ENCODE assay signal across 14 cellular contexts in the genomic region with DNA sequence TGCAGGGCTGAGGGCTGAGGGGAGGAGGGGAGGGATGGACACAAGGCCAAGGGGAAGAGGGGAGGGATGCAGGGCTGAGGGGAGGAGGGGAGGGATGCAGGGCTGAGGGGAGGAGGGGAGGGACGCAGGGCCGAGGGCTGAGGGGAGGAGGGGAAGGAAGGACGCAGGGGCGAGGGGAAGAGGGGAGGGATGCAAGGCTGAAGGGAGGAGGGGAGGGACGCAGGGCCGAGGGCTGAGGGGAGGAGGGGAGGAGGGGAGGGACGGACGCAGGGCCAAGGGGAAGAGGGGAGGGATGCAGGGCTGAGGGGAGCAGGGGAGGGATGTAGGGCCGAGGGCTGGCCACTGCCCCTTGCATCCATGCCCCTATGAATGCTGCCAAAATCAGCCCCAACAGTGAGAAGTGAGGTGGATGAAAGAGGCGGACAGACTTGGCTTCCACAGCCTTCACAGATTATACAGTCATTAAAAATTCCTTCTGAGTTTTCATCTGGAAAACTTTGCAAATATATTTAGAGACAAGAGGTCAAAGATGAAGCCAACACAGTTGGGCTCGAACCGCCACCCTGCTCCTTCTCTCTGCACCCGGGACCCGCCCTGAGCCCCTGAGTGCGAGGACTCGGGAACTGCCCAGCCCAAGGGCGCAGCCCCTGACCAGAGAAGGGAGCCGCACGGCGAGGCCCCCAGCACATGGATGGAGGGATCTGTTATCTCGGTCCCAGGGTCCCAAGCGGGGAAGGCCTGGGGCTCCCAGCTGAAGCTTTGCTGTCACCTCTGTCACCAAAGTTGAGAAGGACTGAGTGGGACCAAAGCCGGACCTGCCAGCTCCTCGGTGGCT.
DNase-seq lines count a peak whose midpoint lies in the region; ATAC-seq, FAIRE-seq and TF ChIP-seq lines count a peak whose summit lies in the region.
"Had no signal": no experiment of that assay in that cellular context is flagged by ENCODE, and none has a peak within 500 bp of the region (broad histone marks: within the 10 kb centered on the region; RNA-seq: fewer than 3 reads in every experiment).

No MANE protein-coding gene starts in this region.

- H3K27me3 ChIP-seq in esophagus muscularis mucosa = no peaks in the 10 kb centered on the region
- no peaks in the 10 kb centered on the region for H3K27me3 ChIP-seq in neural progenitor cell
- H3K27me3 ChIP-seq in tibial artery = no peaks in the 10 kb centered on the region
- no peaks in the 10 kb centered on the region for H3K27me3 ChIP-seq in small intestine (ENCODE audit: control insufficient read depth in 2 of 2, insufficient read depth in 2 of 2, low read length in 2 of 2)
- H3K27me3 ChIP-seq: foreskin keratinocyte had no signal

- no peak overlapping the region for H2AFZ ChIP-seq in neural progenitor cell (replicated peaks)

- no peak overlapping the region for H3K9ac ChIP-seq in neural progenitor cell

- H3K4me3 ChIP-seq in esophagus muscularis mucosa (no peak overlapping the region), neural progenitor cell (no peak overlapping the region), tibial artery (no peak overlapping the region), small intestine (ENCODE audit: low read depth in 1 of 2, low read length in 2 of 2) (no peak overlapping the region)

- no peak for TF ChIP-seq CTCF in VCaP (conservative IDR thresholded peaks at IDR 0.05)
- TF ChIP-seq CTCF in esophagus muscularis mucosa (IDR thresholded peaks at IDR 0.05) = no peak
- no peak for TF ChIP-seq CTCF in neural progenitor cell (IDR thresholded peaks at IDR 0.05)
- no peak for TF ChIP-seq CTCF in tibial artery (IDR thresholded peaks at IDR 0.05)
- no peak for TF ChIP-seq CTCF in activated CD8-positive, alpha-beta T cell treated with anti-CD3 and anti-CD28 coated beads for 36 hours (IDR thresholded peaks at IDR 0.05)

- DNase-seq in esophagus muscularis mucosa (ENCODE audit: extremely low spot score) = no peak
- DNase-seq in neural progenitor cell (ENCODE audit: low spot score) = no peak
- DNase-seq in tibial artery = no peak
- DNase-seq in small intestine = no peak
- DNase-seq in activated CD8-positive, alpha-beta T cell treated with anti-CD3 and anti-CD28 coated beads for 36 hours = no peak
- no peak for DNase-seq in stimulated activated CD4-positive, alpha-beta T cell treated with anti-CD3 and anti-CD28 coated beads, Interleukin-15, amount 100 ng/mL, for 24 hours
- DNase-seq: activated naive CD4-positive, alpha-beta T cell treated with anti-CD3 and anti-CD28 coated beads, Interleukin-2, amount 50 U/mL, for 16 hours; NCI-H1105; stimulated activated CD4-positive, alpha-beta T cell treated with anti-CD3 and anti-CD28 coated beads, Interleukin-2, amount 100 ng/mL, for 48 hours had no signal

- no peak overlapping the region for H3K27ac Mint-ChIP-seq in neural progenitor cell
- H3K27ac Mint-ChIP-seq in activated CD8-positive, alpha-beta T cell treated with anti-CD3 and anti-CD28 coated beads for 36 hours = no peak overlapping the region
- H3K27ac Mint-ChIP-seq: IgD-negative memory B cell; stimulated activated effector memory CD8-positive, alpha-beta T cell treated with anti-CD3 and anti-CD28 coated beads, Interleukin-12 subunit alpha, Interleukin-12 subunit beta, amount 100 ng/mL, for 72 hours had no signal

- no peak for TF ChIP-seq EP300 in esophagus muscularis mucosa (IDR thresholded peaks at IDR 0.05)

- H4K20me1 ChIP-seq in neural progenitor cell (ENCODE audit: low read depth) = peaks cover 77% of the 10 kb centered on the region

- intact Hi-C loops in esophagus muscularis mucosa (cut with DNase I) (loop anchor here (10.0 kb wide), 1 partner anchor 61 kb away; a partner anchor contains a TSS), tibial artery (cut with DNase I; ENCODE audit: low total_unique reads) (no loop called here)
- intact Hi-C loops in activated CD8-positive, alpha-beta T cell treated with anti-CD3 and anti-CD28 coated beads for 36 hours (cut with micrococcal nuclease) = no loop called here

- H3K9me3 Mint-ChIP-seq in neural progenitor cell = no peaks in the 10 kb centered on the region
- no peaks in the 10 kb centered on the region for H3K9me3 Mint-ChIP-seq in activated CD8-positive, alpha-beta T cell treated with anti-CD3 and anti-CD28 coated beads for 36 hours
- H3K9me3 Mint-ChIP-seq: stimulated activated effector memory CD8-positive, alpha-beta T cell treated with anti-CD3 and anti-CD28 coated beads, Interleukin-12 subunit alpha, Interleukin-12 subunit beta, amount 100 ng/mL, for 72 hours had no signal

- no peaks in the 10 kb centered on the region for H3K9me3 ChIP-seq in esophagus muscularis mucosa
- no peaks in the 10 kb centered on the region for H3K9me3 ChIP-seq in neural progenitor cell (ENCODE audit: low read depth)
- H3K9me3 ChIP-seq in tibial artery = no peaks in the 10 kb centered on the region
- no peaks in the 10 kb centered on the region for H3K9me3 ChIP-seq in small intestine (ENCODE audit: control insufficient read depth, low read depth)

- H3K4me1 ChIP-seq in esophagus muscularis mucosa = peaks cover 58 to 97% (median 79%) of the 10 kb centered on the region in 4 donors
- H3K4me1 ChIP-seq in neural progenitor cell = peaks cover 47% of the 10 kb centered on the region
- peaks cover 0 to 70% (median 38%) of the 10 kb centered on the region in 4 donors for H3K4me1 ChIP-seq in tibial artery
- H3K4me1 ChIP-seq in small intestine (ENCODE audit: control insufficient read depth in 2 of 2, insufficient read depth in 1 of 2, low read depth in 1 of 2, low read length in 1 of 2) = no peaks in the 10 kb centered on the region
- H3K4me1 ChIP-seq: foreskin keratinocyte had no signal

- H3K27ac ChIP-seq in VCaP = peak overlapping the region; percentile 26; the same call in 1 of the 2 replicates
- peak overlapping the region; percentile 80 to 93 (median 88) for H3K27ac ChIP-seq in esophagus muscularis mucosa (replicated peaks in 1 of 4)
- H3K27ac ChIP-seq in neural progenitor cell = no peak overlapping the region
- H3K27ac ChIP-seq in tibial artery = peak overlapping the region; percentile 87
- peak overlapping the region in 1 of 2 donors; percentile 6 for H3K27ac ChIP-seq in small intestine (ENCODE audit: low read depth in 1 of 2, low read length in 1 of 2)
- H3K27ac ChIP-seq: foreskin keratinocyte had no signal

- no peak for ATAC-seq in activated CD8-positive, alpha-beta T cell treated with anti-CD3 and anti-CD28 coated beads for 36 hours
- ATAC-seq: stimulated activated effector memory CD8-positive, alpha-beta T cell treated with anti-CD3 and anti-CD28 coated beads, Interleukin-12 subunit alpha, Interleukin-12 subunit beta, amount 100 ng/mL, for 72 hours had no signal

- H3K36me3 ChIP-seq in esophagus muscularis mucosa = no peaks in the 10 kb centered on the region
- H3K36me3 ChIP-seq in neural progenitor cell = no peaks in the 10 kb centered on the region
- no peaks in the 10 kb centered on the region for H3K36me3 ChIP-seq in tibial artery
- no peaks in the 10 kb centered on the region for H3K36me3 ChIP-seq in small intestine (ENCODE audit: control insufficient read depth in 2 of 2, insufficient read depth in 2 of 2, low read length in 2 of 2)

- no peak for TF ChIP-seq POLR2A in esophagus muscularis mucosa (IDR thresholded peaks at IDR 0.05; ENCODE audit: low read depth)

- H3K79me2 ChIP-seq in neural progenitor cell (ENCODE audit: low read depth) = peaks cover 73% of the 10 kb centered on the region

- H3K36me3 Mint-ChIP-seq in neural progenitor cell = peaks cover 11% of the 10 kb centered on the region
- H3K36me3 Mint-ChIP-seq in activated CD8-positive, alpha-beta T cell treated with anti-CD3 and anti-CD28 coated beads for 36 hours (ENCODE audit: low read depth) = no peaks in the 10 kb centered on the region
- H3K36me3 Mint-ChIP-seq: stimulated activated effector memory CD8-positive, alpha-beta T cell treated with anti-CD3 and anti-CD28 coated beads, Interleukin-12 subunit alpha, Interleukin-12 subunit beta, amount 100 ng/mL, for 72 hours had no signal

- no peak for FAIRE-seq in small intestine (lab: Jason Lieb, UNC)
- FAIRE-seq: keratinocyte had no signal

- H3K4me3 Mint-ChIP-seq in neural progenitor cell = peak overlapping the region; percentile 15
- H3K4me3 Mint-ChIP-seq in activated CD8-positive, alpha-beta T cell treated with anti-CD3 and anti-CD28 coated beads for 36 hours = no peak overlapping the region
- H3K4me3 Mint-ChIP-seq: stimulated activated effector memory CD8-positive, alpha-beta T cell treated with anti-CD3 and anti-CD28 coated beads, Interleukin-12 subunit alpha, Interleukin-12 subunit beta, amount 100 ng/mL, for 72 hours had no signal

- peaks cover 67% of the 10 kb centered on the region for H3K4me1 Mint-ChIP-seq in neural progenitor cell
- peaks cover 2% of the 10 kb centered on the region for H3K4me1 Mint-ChIP-seq in activated CD8-positive, alpha-beta T cell treated with anti-CD3 and anti-CD28 coated beads for 36 hours (ENCODE audit: low read depth)

- H3F3A ChIP-seq in neural progenitor cell (ENCODE audit: low read depth) = peaks cover 12% of the 10 kb centered on the region

- POLR2A ChIA-PET in activated CD8-positive, alpha-beta T cell treated with anti-CD3 and anti-CD28 coated beads for 36 hours (lab: Charles Lee) = no interaction called here

- CTCF ChIA-PET in activated CD8-positive, alpha-beta T cell treated with anti-CD3 and anti-CD28 coated beads for 36 hours (lab: Charles Lee) = no interaction called here

- 41% methylated on average over 21 of the region's 24 CpGs for WGBS in esophagus muscularis mucosa
- WGBS in small intestine, 3 donors = 71 to 80% (median 78%) methylated on average over 20 to 24 of the region's 24 CpGs

- peak overlapping the region; percentile 51 for H3K4me2 ChIP-seq in neural progenitor cell

- peaks cover 12% of the 10 kb centered on the region for H3K27me3 Mint-ChIP-seq in neural progenitor cell (ENCODE audit: insufficient read depth, low read depth)
- peaks cover 21% of the 10 kb centered on the region for H3K27me3 Mint-ChIP-seq in activated CD8-positive, alpha-beta T cell treated with anti-CD3 and anti-CD28 coated beads for 36 hours
